8 cellular contexts compared by ENCODE assay signal in genomic region chr2:226185613-226186211, GRCh38.
DNase-seq lines count a peak whose midpoint lies in the region; ATAC-seq and TF ChIP-seq lines count a peak whose summit lies in the region.
"Had no signal": no experiment of that assay in that cellular context is flagged by ENCODE, and none has a peak within 500 bp of the region (broad histone marks: within the 10 kb centered on the region; RNA-seq: fewer than 3 reads in every experiment).

No MANE protein-coding gene starts in this region.

- no peak overlapping the region for H3K56ac ChIP-seq in H9 (ENCODE audit: insufficient read length, low read depth, low read length)

- H3K36me3 ChIP-seq in smooth muscle cell (ENCODE audit: low read depth): no peaks in the 10 kb centered on the region

- no CpG with 5 or more reads among the region's 3 CpGs for WGBS in H9 (ENCODE audit: extremely low coverage, insufficient read length, low lambda C conversion rate)
- 32% methylated on average over 3 of the region's 3 CpGs for WGBS in smooth muscle cell (ENCODE audit: low lambda C conversion rate)

- H3K4me2 ChIP-seq in H9 (ENCODE audit: insufficient read depth, insufficient read length, low read length) (no peak overlapping the region), smooth muscle cell (peak overlapping the region; percentile 34)

- H4K5ac ChIP-seq in H9 (ENCODE audit: insufficient read length, low read depth, low read length): no peak overlapping the region

- no peaks in the 10 kb centered on the region for H3K23me2 ChIP-seq in H9 (ENCODE audit: insufficient read length, low read depth, low read length, poor library complexity, severe bottlenecking)

- H3K4me3 ChIP-seq in fibroblast of villous mesenchyme (ENCODE audit: low read depth, low read length) (peak overlapping the region; percentile 5), smooth muscle cell (no peak overlapping the region)

- H3K4me1 Mint-ChIP-seq in H9: peaks cover 17 to 20% of the 10 kb centered on the region in 2 experiments
- H3K4me1 Mint-ChIP-seq: activated naive CD8-positive, alpha-beta T cell treated with anti-CD3 and anti-CD28 coated beads, Interleukin-2, amount 50 U/mL, for 24 hours had no signal

- no peaks in the 10 kb centered on the region; a peak in 1 of 5 replicates for H3K9me3 Mint-ChIP-seq in H9
- H3K9me3 Mint-ChIP-seq: activated naive CD8-positive, alpha-beta T cell treated with anti-CD3 and anti-CD28 coated beads, Interleukin-2, amount 50 U/mL, for 24 hours had no signal

- H3K9ac ChIP-seq in H9 (ENCODE audit: extremely low read depth, insufficient read length, low read length) (no peak overlapping the region), smooth muscle cell (ENCODE audit: low read depth) (no peak overlapping the region)

- H3K4me1 ChIP-seq in H9 (ENCODE audit: insufficient read depth, low read length) (no peaks in the 10 kb centered on the region), smooth muscle cell (ENCODE audit: low read depth) (peaks cover 15% of the 10 kb centered on the region)

- TF ChIP-seq CTCF in H9 (conservative IDR thresholded peaks at IDR 0.05): no peak
- no peak for TF ChIP-seq CTCF in fibroblast of villous mesenchyme (IDR thresholded peaks at IDR 0.05; ENCODE audit: insufficient read depth, low read depth, low read length)
- no peak for TF ChIP-seq CTCF in smooth muscle cell (IDR thresholded peaks at IDR 0.05; ENCODE audit: borderline replicate concordance, insufficient read depth, poor library complexity, severe bottlenecking)

- no peak for ATAC-seq in HG03045 (IDR thresholded peaks at IDR 0.05; ENCODE audit: unreplicated experiment)
- ATAC-seq: activated naive CD8-positive, alpha-beta T cell treated with anti-CD3 and anti-CD28 coated beads, Interleukin-2, amount 50 U/mL, for 24 hours had no signal

- H2BK12ac ChIP-seq in H9 (ENCODE audit: insufficient read length, low read depth, low read length): no peak overlapping the region

- H3K14ac ChIP-seq in H9 (ENCODE audit: insufficient read depth, low read length): no peak overlapping the region

- no peaks in the 10 kb centered on the region for H3K36me3 Mint-ChIP-seq in H9 (ENCODE audit: insufficient read depth in 1 of 3, low read depth in 3 of 3)

- no peak overlapping the region for H2AK5ac ChIP-seq in H9 (ENCODE audit: insufficient read length, low read length)

- H3T11ph ChIP-seq in H9 (ENCODE audit: low read length): no peak overlapping the region

- no peak overlapping the region for H2BK20ac ChIP-seq in H9 (ENCODE audit: low read depth, low read length, poor library complexity, severe bottlenecking)

- H3K9me3 ChIP-seq in H9 (ENCODE audit: control insufficient read depth, low read depth, low read length) (no peaks in the 10 kb centered on the region), smooth muscle cell (replicated peaks; ENCODE audit: low read depth) (no peaks in the 10 kb centered on the region)

- no peak overlapping the region for H3K18ac ChIP-seq in H9 (ENCODE audit: insufficient read length, low read depth, low read length)

- H3K27ac ChIP-seq in H9 (ENCODE audit: insufficient read length, low read depth, low read length) (no peak overlapping the region), smooth muscle cell (ENCODE audit: low read depth) (no peak overlapping the region)

- H3K23ac ChIP-seq in H9 (ENCODE audit: insufficient read length, low read depth, low read length): no peak overlapping the region

- no peaks in the 10 kb centered on the region for H4K20me1 ChIP-seq in H9 (ENCODE audit: control insufficient read depth, insufficient read depth, insufficient read length)
- no peaks in the 10 kb centered on the region for H4K20me1 ChIP-seq in smooth muscle cell (ENCODE audit: low read depth)

- no peaks in the 10 kb centered on the region for H3K79me1 ChIP-seq in H9 (ENCODE audit: insufficient read depth, low read depth, low read length, poor library complexity, severe bottlenecking)

- H3F3A ChIP-seq in smooth muscle cell (ENCODE audit: low read depth): no peaks in the 10 kb centered on the region

- no peak overlapping the region for H3K4ac ChIP-seq in H9 (ENCODE audit: low read depth, low read length)

- no peak overlapping the region for H2BK120ac ChIP-seq in H9 (ENCODE audit: low read depth, low read length, poor library complexity, severe bottlenecking)

- no peak overlapping the region for H4K91ac ChIP-seq in H9 (ENCODE audit: insufficient read length, low read depth, low read length)

- no peak overlapping the region for H3K4me3 Mint-ChIP-seq in H9
- H3K4me3 Mint-ChIP-seq: activated naive CD8-positive, alpha-beta T cell treated with anti-CD3 and anti-CD28 coated beads, Interleukin-2, amount 50 U/mL, for 24 hours had no signal

- H3K79me2 ChIP-seq in H9 (ENCODE audit: insufficient read depth, low read length): no peaks in the 10 kb centered on the region
- no peaks in the 10 kb centered on the region for H3K79me2 ChIP-seq in smooth muscle cell (ENCODE audit: low read depth)

- H4K8ac ChIP-seq in H9 (replicated peaks; ENCODE audit: insufficient read length, low read depth, low read length): no peak overlapping the region

- DNase-seq in H9 (no peak), SK-MEL-5 (ENCODE audit: low read depth, low spot score) (peak; percentile 80), fibroblast of villous mesenchyme (ENCODE audit: low read depth) (peak; percentile 92), smooth muscle cell (lab: John Stamatoyannopoulos, UW; ENCODE audit: unreplicated experiment) (no peak), HUDEP-2 (lab: John Stamatoyannopoulos, UW; ENCODE audit: unreplicated experiment in 76 of 76) (no peak), GDM1 (lab: John Stamatoyannopoulos, UW) (no peak)
- DNase-seq: activated naive CD8-positive, alpha-beta T cell treated with anti-CD3 and anti-CD28 coated beads, Interleukin-2, amount 50 U/mL, for 24 hours had no signal

- H3K27me3 Mint-ChIP-seq in H9 (ENCODE audit: low read depth): no peaks in the 10 kb centered on the region

- H2AFZ ChIP-seq in H9 (ENCODE audit: low read length) (no peak overlapping the region), smooth muscle cell (ENCODE audit: low read depth) (peak overlapping the region; percentile 56)

- H3K27ac Mint-ChIP-seq in H9: peak overlapping the region in 2 of 3 experiments; percentile 22 to 71; a peak in 2 of 7 replicates
- H3K27ac Mint-ChIP-seq: activated naive CD8-positive, alpha-beta T cell treated with anti-CD3 and anti-CD28 coated beads, Interleukin-2, amount 50 U/mL, for 24 hours had no signal

- H3K27me3 ChIP-seq in H9 (ENCODE audit: insufficient read depth, low read length) (no peaks in the 10 kb centered on the region), smooth muscle cell (ENCODE audit: low read depth) (no peaks in the 10 kb centered on the region)

- H2BK5ac ChIP-seq in H9 (ENCODE audit: insufficient read length, low read length): no peak overlapping the region

- in situ Hi-C loops in SK-MEL-5 (cut with HindIII; ENCODE audit: low pct_unique_long_range_greater_than_20kb, low sequenced_read_pairs): no loop called here

- no peak overlapping the region for H2BK15ac ChIP-seq in H9 (ENCODE audit: low read depth, low read length)

Comparison
In these comparisons a context has a peak if more than half of its experiments do, and no peak if none do; other contexts are left out.
1. DNase-seq: peak in SK-MEL-5 (single experiment) and fibroblast of villous mesenchyme (single experiment); none in H9 (single experiment), smooth muscle cell (single experiment), HUDEP-2 (0 of 76) and GDM1 (single experiment).